Comparison of ENCODE assay signal across 2 cellular contexts in the genomic region with DNA sequence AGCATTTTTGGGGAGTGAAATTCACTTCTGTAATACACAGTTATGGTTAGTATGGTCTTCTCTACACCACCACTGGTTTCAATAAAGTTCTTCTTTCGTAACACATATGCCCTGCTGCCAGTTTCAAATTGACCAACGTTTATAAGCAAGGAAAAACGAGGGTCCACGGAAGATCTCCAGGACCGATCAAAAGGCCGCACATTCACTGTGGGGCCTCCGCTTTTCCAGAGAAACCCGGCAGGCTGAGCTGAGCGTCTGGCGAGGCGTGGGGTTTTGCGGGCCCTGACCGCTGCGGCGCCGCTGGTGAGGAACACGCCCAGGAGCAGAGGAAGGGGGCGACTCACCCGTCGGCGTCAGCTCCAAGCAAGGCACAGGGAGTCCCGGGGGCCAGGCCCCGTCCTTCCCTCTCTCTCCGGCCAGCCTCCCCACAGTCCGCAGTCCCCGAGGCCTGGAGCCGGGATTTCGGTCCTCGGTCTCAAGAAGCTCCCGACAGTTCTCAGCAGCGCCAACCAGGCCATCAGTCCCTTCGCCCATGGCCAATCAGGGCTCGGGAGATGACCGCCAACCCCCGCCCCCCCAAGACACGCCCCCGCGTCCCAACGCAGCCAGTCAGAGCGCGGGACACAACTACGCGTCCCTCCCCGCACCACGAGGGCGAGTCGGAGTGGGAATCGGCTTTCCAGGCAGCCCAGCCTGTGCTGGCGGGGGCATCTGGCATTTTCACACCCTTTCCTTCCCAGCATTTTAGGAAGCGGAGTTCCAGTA.
TF ChIP-seq lines count a peak whose summit lies in the region.

A gene with protein sequence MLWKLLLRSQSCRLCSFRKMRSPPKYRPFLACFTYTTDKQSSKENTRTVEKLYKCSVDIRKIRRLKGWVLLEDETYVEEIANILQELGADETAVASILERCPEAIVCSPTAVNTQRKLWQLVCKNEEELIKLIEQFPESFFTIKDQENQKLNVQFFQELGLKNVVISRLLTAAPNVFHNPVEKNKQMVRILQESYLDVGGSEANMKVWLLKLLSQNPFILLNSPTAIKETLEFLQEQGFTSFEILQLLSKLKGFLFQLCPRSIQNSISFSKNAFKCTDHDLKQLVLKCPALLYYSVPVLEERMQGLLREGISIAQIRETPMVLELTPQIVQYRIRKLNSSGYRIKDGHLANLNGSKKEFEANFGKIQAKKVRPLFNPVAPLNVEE (minus strand): TSS at position 522 of the 765 bp plus-strand sequence. CDS start 8,432 bp downstream, outside the sequence.

TF ChIP-seq in HCT116, 20 proteins besides CTCF, POLR2A, EP300 and RAD21 (continued from another document):
- TF ChIP-seq, protein P1, sequence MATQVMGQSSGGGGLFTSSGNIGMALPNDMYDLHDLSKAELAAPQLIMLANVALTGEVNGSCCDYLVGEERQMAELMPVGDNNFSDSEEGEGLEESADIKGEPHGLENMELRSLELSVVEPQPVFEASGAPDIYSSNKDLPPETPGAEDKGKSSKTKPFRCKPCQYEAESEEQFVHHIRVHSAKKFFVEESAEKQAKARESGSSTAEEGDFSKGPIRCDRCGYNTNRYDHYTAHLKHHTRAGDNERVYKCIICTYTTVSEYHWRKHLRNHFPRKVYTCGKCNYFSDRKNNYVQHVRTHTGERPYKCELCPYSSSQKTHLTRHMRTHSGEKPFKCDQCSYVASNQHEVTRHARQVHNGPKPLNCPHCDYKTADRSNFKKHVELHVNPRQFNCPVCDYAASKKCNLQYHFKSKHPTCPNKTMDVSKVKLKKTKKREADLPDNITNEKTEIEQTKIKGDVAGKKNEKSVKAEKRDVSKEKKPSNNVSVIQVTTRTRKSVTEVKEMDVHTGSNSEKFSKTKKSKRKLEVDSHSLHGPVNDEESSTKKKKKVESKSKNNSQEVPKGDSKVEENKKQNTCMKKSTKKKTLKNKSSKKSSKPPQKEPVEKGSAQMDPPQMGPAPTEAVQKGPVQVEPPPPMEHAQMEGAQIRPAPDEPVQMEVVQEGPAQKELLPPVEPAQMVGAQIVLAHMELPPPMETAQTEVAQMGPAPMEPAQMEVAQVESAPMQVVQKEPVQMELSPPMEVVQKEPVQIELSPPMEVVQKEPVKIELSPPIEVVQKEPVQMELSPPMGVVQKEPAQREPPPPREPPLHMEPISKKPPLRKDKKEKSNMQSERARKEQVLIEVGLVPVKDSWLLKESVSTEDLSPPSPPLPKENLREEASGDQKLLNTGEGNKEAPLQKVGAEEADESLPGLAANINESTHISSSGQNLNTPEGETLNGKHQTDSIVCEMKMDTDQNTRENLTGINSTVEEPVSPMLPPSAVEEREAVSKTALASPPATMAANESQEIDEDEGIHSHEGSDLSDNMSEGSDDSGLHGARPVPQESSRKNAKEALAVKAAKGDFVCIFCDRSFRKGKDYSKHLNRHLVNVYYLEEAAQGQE (IDR thresholded peaks at IDR 0.05; ENCODE audit: low read depth) = no peak
- peak; percentile 87 for TF ChIP-seq POLR2AphosphoS5 (IDR thresholded peaks at IDR 0.05; ENCODE audit: low read depth, low read length)
- TF ChIP-seq EGR1 (IDR thresholded peaks at IDR 0.05; ENCODE audit: low read depth) = peak; percentile 88
- TF ChIP-seq CBX3 (IDR thresholded peaks at IDR 0.05; ENCODE audit: low read depth) = peak; percentile 91
- 0 out of 2 replicates have a peak, but pooled peaks have one; percentile 45 for TF ChIP-seq SIN3A (IDR thresholded peaks at IDR 0.05; ENCODE audit: low read depth)
- TF ChIP-seq SP1 (IDR thresholded peaks at IDR 0.05; ENCODE audit: low read depth) = peak; percentile 72
- TF ChIP-seq, protein P2, sequence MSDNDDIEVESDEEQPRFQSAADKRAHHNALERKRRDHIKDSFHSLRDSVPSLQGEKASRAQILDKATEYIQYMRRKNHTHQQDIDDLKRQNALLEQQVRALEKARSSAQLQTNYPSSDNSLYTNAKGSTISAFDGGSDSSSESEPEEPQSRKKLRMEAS (IDR thresholded peaks at IDR 0.05) = peak; percentile 97
- TF ChIP-seq ZFX (IDR thresholded peaks at IDR 0.05) = peak; percentile 81

TF ChIP-seq in SK-N-SH, 30 proteins besides CTCF, POLR2A, EP300 and RAD21 (continued from another document):
- TF ChIP-seq RCOR1 (IDR thresholded peaks at IDR 0.05; ENCODE audit: low read length) = no peak
- TF ChIP-seq, protein P3, sequence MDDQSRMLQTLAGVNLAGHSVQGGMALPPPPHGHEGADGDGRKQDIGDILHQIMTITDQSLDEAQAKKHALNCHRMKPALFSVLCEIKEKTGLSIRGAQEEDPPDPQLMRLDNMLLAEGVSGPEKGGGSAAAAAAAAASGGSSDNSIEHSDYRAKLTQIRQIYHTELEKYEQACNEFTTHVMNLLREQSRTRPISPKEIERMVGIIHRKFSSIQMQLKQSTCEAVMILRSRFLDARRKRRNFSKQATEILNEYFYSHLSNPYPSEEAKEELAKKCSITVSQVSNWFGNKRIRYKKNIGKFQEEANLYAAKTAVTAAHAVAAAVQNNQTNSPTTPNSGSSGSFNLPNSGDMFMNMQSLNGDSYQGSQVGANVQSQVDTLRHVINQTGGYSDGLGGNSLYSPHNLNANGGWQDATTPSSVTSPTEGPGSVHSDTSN (IDR thresholded peaks at IDR 0.05) = peak; percentile 28
- TF ChIP-seq FOXM1 (IDR thresholded peaks at IDR 0.05; ENCODE audit: low read depth) = no peak
- TF ChIP-seq, protein P4, sequence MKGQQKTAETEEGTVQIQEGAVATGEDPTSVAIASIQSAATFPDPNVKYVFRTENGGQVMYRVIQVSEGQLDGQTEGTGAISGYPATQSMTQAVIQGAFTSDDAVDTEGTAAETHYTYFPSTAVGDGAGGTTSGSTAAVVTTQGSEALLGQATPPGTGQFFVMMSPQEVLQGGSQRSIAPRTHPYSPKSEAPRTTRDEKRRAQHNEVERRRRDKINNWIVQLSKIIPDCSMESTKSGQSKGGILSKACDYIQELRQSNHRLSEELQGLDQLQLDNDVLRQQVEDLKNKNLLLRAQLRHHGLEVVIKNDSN (IDR thresholded peaks at IDR 0.05; ENCODE audit: borderline replicate concordance, low read depth) = peak; percentile 54; the same call in 1 of the 2 replicates
- TF ChIP-seq CHD2 (IDR thresholded peaks at IDR 0.05; ENCODE audit: low read length, partially characterized antibody) = peak; percentile 65
- TF ChIP-seq POLR2AphosphoS5 (IDR thresholded peaks at IDR 0.05; ENCODE audit: low read depth, low read length) = peak; percentile 71
- TF ChIP-seq EZH2phosphoT487 (IDR thresholded peaks at IDR 0.05; ENCODE audit: borderline replicate concordance, low read depth) = no peak
- TF ChIP-seq MXI1 (IDR thresholded peaks at IDR 0.05; ENCODE audit: low read depth, low read length) = peak; percentile 82; the same call in 1 of the 2 replicates
- TF ChIP-seq RFX5 (IDR thresholded peaks at IDR 0.05; ENCODE audit: low read length) = peak; percentile 51; the same call in 1 of the 2 replicates
- peak; percentile 75; the same call in 1 of the 2 replicates for TF ChIP-seq SIN3A (IDR thresholded peaks at IDR 0.05; ENCODE audit: borderline replicate concordance, low read depth, low read length)
- no peak for TF ChIP-seq FOSL2 (IDR thresholded peaks at IDR 0.05; ENCODE audit: borderline replicate concordance, low read depth)
